In the genomic region with DNA sequence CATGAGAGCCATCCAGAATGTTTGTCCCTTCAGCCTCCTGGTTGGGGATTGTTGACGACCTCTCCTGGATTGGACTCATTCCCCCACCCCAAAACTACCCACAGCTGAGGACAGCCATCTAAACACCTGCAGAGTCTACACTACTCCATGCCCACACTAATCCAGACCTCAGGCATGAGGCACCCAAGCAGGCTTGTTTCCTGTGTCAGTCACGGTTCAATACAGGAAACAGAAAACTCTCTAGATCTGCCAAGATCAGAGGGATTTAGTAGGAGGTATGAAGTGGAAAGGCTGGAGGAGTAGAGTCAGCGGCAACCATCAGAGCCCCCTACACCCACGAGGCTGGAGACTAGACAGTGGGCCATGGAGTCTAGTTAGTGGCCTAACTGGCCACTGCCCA, we compare ENCODE assay signal across 31 cellular contexts. TPM values are rescaled to one million over a fixed set of nuclear protein-coding genes. Genes with fewer than 3 reads are reported as not detected.
"Had no signal": no experiment of that assay in that cellular context is flagged by ENCODE, and none has a peak within 500 bp of the region (broad histone marks: within the 10 kb centered on the region; RNA-seq: fewer than 3 reads in every experiment).

No MANE protein-coding gene starts in this region.

- FAIRE-seq: endothelial cell of umbilical vein, keratinocyte, pancreas had no signal

- H3K9me3 ChIP-seq: body of pancreas, pancreas, prostate gland, stomach, thyroid gland, upper lobe of left lung, vagina had no signal

- H3K4me1 ChIP-seq: pancreas, prostate gland had no signal

- H3K27ac ChIP-seq: body of pancreas, dorsolateral prefrontal cortex, pancreas, prostate gland, skin epidermis, stomach, thyroid gland, upper lobe of left lung, vagina had no signal

- H3K4me3 ChIP-seq: body of pancreas, coronary artery, dorsolateral prefrontal cortex, pancreas, prostate gland, skin epidermis, stomach, thyroid gland, upper lobe of left lung, vagina had no signal

- H3K36me3 ChIP-seq: pancreas, prostate gland, stomach, thyroid gland, upper lobe of left lung, vagina had no signal

- DNase-seq: activated B cell treated with CpG ODN at 0.5 μM for 24 hours; activated naive CD4-positive, alpha-beta T cell; activated T-cell treated with anti-CD3 and anti-CD28 coated beads for 4 hours; activated T-cell treated with anti-CD3 and anti-CD28 coated beads, Interleukin-2, amount 50 U/mL, for 72 hours; aorta; body of pancreas; cerebellar nuclear complex; dorsolateral prefrontal cortex; effector memory CD8-positive, alpha-beta T cell; foreskin fibroblast; hippocampal formation; left cardiac atrium; naive thymus-derived CD8-positive, alpha-beta T cell; nucleus accumbens; pancreas; retina; stimulated activated CD4-positive, alpha-beta T cell treated with anti-CD3 and anti-CD28 coated beads, Interleukin-12 subunit alpha, Interleukin-12 subunit beta, amount 100 ng/mL, for 4 hours; stimulated activated CD4-positive, alpha-beta T cell treated with anti-CD3 and anti-CD28 coated beads, Interleukin-4, amount 100 ng/mL, for 1 hour; stomach; T1000; thyroid gland; upper lobe of left lung had no signal

- ATAC-seq: activated naive CD4-positive, alpha-beta T cell treated with anti-CD3 and anti-CD28 coated beads, Interleukin-2, amount 50 U/mL, for 72 hours; activated T-cell treated with anti-CD3 and anti-CD28 coated beads, Interleukin-2, amount 50 U/mL, for 72 hours; body of pancreas; effector memory CD8-positive, alpha-beta T cell; left cardiac atrium; naive thymus-derived CD8-positive, alpha-beta T cell; pancreas; sciatic nerve had no signal

- H3K27me3 ChIP-seq: body of pancreas, pancreas, thyroid gland, vagina had no signal

RNA-seq across cellular contexts. Expression of a gene that starts 37.7 kb away (rescaled TPM):
- total RNA-seq: activated B cell treated with CpG ODN at 0.5 μM for 24 hours; activated naive CD4-positive, alpha-beta T cell treated with anti-CD3 and anti-CD28 coated beads, Interleukin-2, amount 50 U/mL, for 72 hours; activated T-cell treated with anti-CD3 and anti-CD28 coated beads, Interleukin-2, amount 50 U/mL, for 72 hours; endothelial cell of umbilical vein; naive thymus-derived CD8-positive, alpha-beta T cell; neural crest cell had no signal
- polyA plus RNA-seq: endothelial cell of umbilical vein; keratinocyte; naive thymus-derived CD8-positive, alpha-beta T cell had no signal
